ENCODE assay signal across 17 cellular contexts in the genomic region with DNA sequence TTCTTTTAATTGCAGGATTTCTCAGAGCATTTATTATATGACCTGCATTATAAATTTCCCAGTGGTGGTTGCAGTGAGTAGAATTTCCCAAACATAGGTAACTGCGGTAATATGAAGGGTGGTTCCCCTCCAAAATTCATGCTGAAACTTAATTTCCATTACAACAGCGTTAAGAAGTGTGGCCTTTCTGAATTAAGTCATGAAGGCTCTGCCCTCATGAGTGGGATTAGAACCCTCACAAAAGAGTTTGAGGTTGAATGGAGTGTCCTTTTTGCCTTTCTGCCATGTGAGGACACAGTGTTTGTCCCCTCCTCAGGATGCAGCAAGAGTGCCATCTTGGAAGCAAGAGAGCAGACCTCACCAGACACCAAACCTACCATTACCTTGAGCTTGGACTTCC.
DNase-seq lines count a peak whose midpoint lies in the region; ATAC-seq and TF ChIP-seq lines count a peak whose summit lies in the region.
"Had no signal": no experiment of that assay in that cellular context is flagged by ENCODE, and none has a peak within 500 bp of the region (broad histone marks: within the 10 kb centered on the region; RNA-seq: fewer than 3 reads in every experiment).

No MANE protein-coding gene starts in this region.

- intact Hi-C loops in natural killer cell (cut with micrococcal nuclease), result no loop called here

- ATAC-seq in activated CD4-positive, CD25-positive, alpha-beta regulatory T cell treated with anti-CD3 and anti-CD28 coated beads, Interleukin-2, amount 50 U/mL, for 24 hours, result peak; percentile 28 to 45
- ATAC-seq in natural killer cell treated with Interleukin-12 subunit alpha and Interleukin-12 subunit beta and Interleukin-15 and Interleukin-18, amount 100 ng/mL, for 72 hours, result peak in 1 of 2 donors; percentile 44
- no peak for ATAC-seq in natural killer cell
- peak; percentile 77 for ATAC-seq in stimulated activated effector memory CD8-positive, alpha-beta T cell treated with anti-CD3 and anti-CD28 coated beads, Interleukin-12 subunit alpha, Interleukin-12 subunit beta, amount 100 ng/mL, for 72 hours

- peaks cover 26 to 43% of the 10 kb centered on the region in 2 donors for H3K4me1 Mint-ChIP-seq in natural killer cell treated with Interleukin-12 subunit alpha and Interleukin-12 subunit beta and Interleukin-15 and Interleukin-18, amount 100 ng/mL, for 72 hours (ENCODE audit: low read depth in 2 of 2)
- H3K4me1 Mint-ChIP-seq in natural killer cell, result peaks cover 29 to 40% of the 10 kb centered on the region in 2 donors
- H3K4me1 Mint-ChIP-seq in stimulated activated effector memory CD8-positive, alpha-beta T cell treated with anti-CD3 and anti-CD28 coated beads, Interleukin-12 subunit alpha, Interleukin-12 subunit beta, amount 100 ng/mL, for 72 hours, result peaks cover 39% of the 10 kb centered on the region
- H3K4me1 Mint-ChIP-seq in T-helper 2 cell treated with Interferon-gamma antibody and Interleukin-4, amounts not matched to agents 5 μg/mL and 100 μg/mL, for 36 hours (ENCODE audit: low read depth), result peaks cover 2% of the 10 kb centered on the region
- H3K4me1 Mint-ChIP-seq: B cell had no signal

- no peaks in the 10 kb centered on the region for H3K27me3 Mint-ChIP-seq in natural killer cell treated with Interleukin-12 subunit alpha and Interleukin-12 subunit beta and Interleukin-15 and Interleukin-18, amount 100 ng/mL, for 72 hours
- no peaks in the 10 kb centered on the region for H3K27me3 Mint-ChIP-seq in natural killer cell (ENCODE audit: low read depth in 2 of 2)
- H3K27me3 Mint-ChIP-seq in T-helper 2 cell treated with Interferon-gamma antibody and Interleukin-4, amounts not matched to agents 5 μg/mL and 100 μg/mL, for 36 hours (ENCODE audit: low read depth), result no peaks in the 10 kb centered on the region

- DNase-seq in activated CD4-positive, CD25-positive, alpha-beta regulatory T cell treated with anti-CD3 and anti-CD28 coated beads, Interleukin-2, amount 50 U/mL, for 72 hours, result no peak
- no peak for DNase-seq in natural killer cell treated with Interleukin-12 subunit alpha and Interleukin-12 subunit beta and Interleukin-15 and Interleukin-18, amount 100 ng/mL, for 72 hours (ENCODE audit: low spot score)
- no peak for DNase-seq in natural killer cell
- no peak for DNase-seq in stimulated activated effector memory CD8-positive, alpha-beta T cell treated with anti-CD3 and anti-CD28 coated beads, Interleukin-12 subunit alpha, Interleukin-12 subunit beta, amount 100 ng/mL, for 72 hours (ENCODE audit: low spot score in 2 of 2)
- DNase-seq in GM19238 (ENCODE audit: insufficient read length, low spot score), result no peak
- DNase-seq in T-helper 2 cell treated with Interferon-gamma antibody and Interleukin-4, amounts not matched to agents 5 μg/mL and 100 μg/mL, for 36 hours (ENCODE audit: low spot score), result no peak
- DNase-seq in HuH-7.5 (ENCODE audit: low spot score), result no peak
- DNase-seq: KBM-7, MM.1S, NCI-H1048, NCI-H1417 treated with DMSO at 0.1 percent for 48 hours, NCI-H187, NCI-H446, Right ventricle myocardium superior had no signal

- H3K27ac Mint-ChIP-seq in natural killer cell treated with Interleukin-12 subunit alpha and Interleukin-12 subunit beta and Interleukin-15 and Interleukin-18, amount 100 ng/mL, for 72 hours, result peak overlapping the region in 1 of 2 donors; percentile 69
- H3K27ac Mint-ChIP-seq in natural killer cell, result no peak overlapping the region
- peak overlapping the region; percentile 66 for H3K27ac Mint-ChIP-seq in stimulated activated effector memory CD8-positive, alpha-beta T cell treated with anti-CD3 and anti-CD28 coated beads, Interleukin-12 subunit alpha, Interleukin-12 subunit beta, amount 100 ng/mL, for 72 hours
- no peak overlapping the region for H3K27ac Mint-ChIP-seq in T-helper 2 cell treated with Interferon-gamma antibody and Interleukin-4, amounts not matched to agents 5 μg/mL and 100 μg/mL, for 36 hours
- H3K27ac Mint-ChIP-seq: B cell had no signal

- peak overlapping the region; percentile 9 for H3K4me3 Mint-ChIP-seq in natural killer cell treated with Interleukin-12 subunit alpha and Interleukin-12 subunit beta and Interleukin-15 and Interleukin-18, amount 100 ng/mL, for 72 hours
- no peak overlapping the region for H3K4me3 Mint-ChIP-seq in natural killer cell
- H3K4me3 Mint-ChIP-seq in stimulated activated effector memory CD8-positive, alpha-beta T cell treated with anti-CD3 and anti-CD28 coated beads, Interleukin-12 subunit alpha, Interleukin-12 subunit beta, amount 100 ng/mL, for 72 hours, result no peak overlapping the region
- H3K4me3 Mint-ChIP-seq in T-helper 2 cell treated with Interferon-gamma antibody and Interleukin-4, amounts not matched to agents 5 μg/mL and 100 μg/mL, for 36 hours, result no peak overlapping the region
- H3K4me3 Mint-ChIP-seq: B cell, CD14-positive monocyte had no signal

- H3K9me3 Mint-ChIP-seq in natural killer cell treated with Interleukin-12 subunit alpha and Interleukin-12 subunit beta and Interleukin-15 and Interleukin-18, amount 100 ng/mL, for 72 hours, result peaks cover 17% of the 10 kb centered on the region
- peaks cover 2 to 6% of the 10 kb centered on the region in 2 donors for H3K9me3 Mint-ChIP-seq in natural killer cell
- H3K9me3 Mint-ChIP-seq in stimulated activated effector memory CD8-positive, alpha-beta T cell treated with anti-CD3 and anti-CD28 coated beads, Interleukin-12 subunit alpha, Interleukin-12 subunit beta, amount 100 ng/mL, for 72 hours, result peaks cover 7% of the 10 kb centered on the region
- H3K9me3 Mint-ChIP-seq in T-helper 2 cell treated with Interferon-gamma antibody and Interleukin-4, amounts not matched to agents 5 μg/mL and 100 μg/mL, for 36 hours, result peaks cover 17% of the 10 kb centered on the region

- no peak for TF ChIP-seq CTCF in natural killer cell (IDR thresholded peaks at IDR 0.05)

- H3K36me3 Mint-ChIP-seq in natural killer cell treated with Interleukin-12 subunit alpha and Interleukin-12 subunit beta and Interleukin-15 and Interleukin-18, amount 100 ng/mL, for 72 hours, result peaks cover 31% of the 10 kb centered on the region
- peaks cover 17% of the 10 kb centered on the region for H3K36me3 Mint-ChIP-seq in natural killer cell
- no peaks in the 10 kb centered on the region for H3K36me3 Mint-ChIP-seq in stimulated activated effector memory CD8-positive, alpha-beta T cell treated with anti-CD3 and anti-CD28 coated beads, Interleukin-12 subunit alpha, Interleukin-12 subunit beta, amount 100 ng/mL, for 72 hours
- peaks cover 2% of the 10 kb centered on the region for H3K36me3 Mint-ChIP-seq in T-helper 2 cell treated with Interferon-gamma antibody and Interleukin-4, amounts not matched to agents 5 μg/mL and 100 μg/mL, for 36 hours (ENCODE audit: low read depth)

Comparison
In these comparisons a context has a peak if more than half of its experiments do, and no peak if none do; other contexts are left out.
1. ATAC-seq: peak in activated CD4-positive, CD25-positive, alpha-beta regulatory T cell treated with anti-CD3 and anti-CD28 coated beads, Interleukin-2, amount 50 U/mL, for 24 hours (2 of 2) and stimulated activated effector memory CD8-positive, alpha-beta T cell treated with anti-CD3 and anti-CD28 coated beads, Interleukin-12 subunit alpha, Interleukin-12 subunit beta, amount 100 ng/mL, for 72 hours (single experiment); none in natural killer cell (0 of 3).